Comparison of ENCODE assay signal across 17 cellular contexts in genomic region chr2:19176172-19176852, GRCh38.
DNase-seq lines count a peak whose midpoint lies in the region; ATAC-seq and TF ChIP-seq lines count a peak whose summit lies in the region.
"Had no signal": no experiment of that assay in that cellular context is flagged by ENCODE, and none has a peak within 500 bp of the region (broad histone marks: within the 10 kb centered on the region; RNA-seq: fewer than 3 reads in every experiment).

No MANE protein-coding gene starts in this region.

- H3K4me3 Mint-ChIP-seq in activated CD4-positive, alpha-beta memory T cell treated with anti-CD3 and anti-CD28 coated beads for 36 hours, result no peak overlapping the region

- ATAC-seq in left lung, result peak; percentile 54
- no peak for ATAC-seq in GM19328 (IDR thresholded peaks at IDR 0.05; ENCODE audit: unreplicated experiment)

- no peak for TF ChIP-seq POLR2A in esophagus squamous epithelium (IDR thresholded peaks at IDR 0.05)

- H4K20me1 ChIP-seq in GM23248 (ENCODE audit: insufficient read depth), result no peaks in the 10 kb centered on the region

- no peaks in the 10 kb centered on the region for H3K79me2 ChIP-seq in GM23248 (ENCODE audit: insufficient read depth)

- H3K9me3 ChIP-seq in GM23248 (ENCODE audit: low read depth) (no peaks in the 10 kb centered on the region), left lung (peaks cover 0 to 9% of the 10 kb centered on the region in 2 donors), skeletal muscle satellite cell (replicated peaks; ENCODE audit: low read length) (no peaks in the 10 kb centered on the region), esophagus squamous epithelium (no peaks in the 10 kb centered on the region)
- H3K9me3 ChIP-seq: HAP-1 had no signal

- H3K4me1 Mint-ChIP-seq in activated CD4-positive, alpha-beta memory T cell treated with anti-CD3 and anti-CD28 coated beads for 36 hours (ENCODE audit: low read depth), result no peaks in the 10 kb centered on the region

- peaks cover 18% of the 10 kb centered on the region for H3K4me1 ChIP-seq in GM23248 (ENCODE audit: insufficient read depth)
- H3K4me1 ChIP-seq in left lung, result no peaks in the 10 kb centered on the region
- peaks cover 21% of the 10 kb centered on the region for H3K4me1 ChIP-seq in skeletal muscle satellite cell (ENCODE audit: control insufficient read depth, insufficient read depth, low read length)
- no peaks in the 10 kb centered on the region for H3K4me1 ChIP-seq in esophagus squamous epithelium
- H3K4me1 ChIP-seq: HAP-1 had no signal

- H3K9ac ChIP-seq in GM23248 (no peak overlapping the region), skeletal muscle satellite cell (ENCODE audit: low read depth, low read length) (no peak overlapping the region)

- DNase-seq in GM23248, result peak; percentile 35
- peak; percentile 49 for DNase-seq in NCI-H524 treated with DMSO at 0.1 percent for 48 hours (lab: John Stamatoyannopoulos, UW)
- no peak for DNase-seq in left lung
- no peak for DNase-seq in DMS153 (lab: John Stamatoyannopoulos, UW)
- DNase-seq in esophagus squamous epithelium (lab: John Stamatoyannopoulos, UW), result no peak
- no peak for DNase-seq in activated CD4-positive, alpha-beta memory T cell treated with anti-CD3 and anti-CD28 coated beads for 36 hours
- DNase-seq: DMS79 treated with DMSO at 0.1 percent for 48 hours, Kasumi-1, MM.1S, NCI-H1092 treated with DMSO at 0.1 percent for 48 hours, NCI-H2081 treated with DMSO at 0.1 percent for 48 hours, NCI-H774, SHP77 treated with DMSO at 0.1 percent for 48 hours had no signal

- H3K27ac ChIP-seq in GM23248 (no peak overlapping the region), left lung (no peak overlapping the region), esophagus squamous epithelium (no peak overlapping the region)
- H3K27ac ChIP-seq: C4-2B had no signal

- H2AFZ ChIP-seq in GM23248, result no peak overlapping the region

- TF ChIP-seq CTCF in left lung (IDR thresholded peaks at IDR 0.05), result no peak
- no peak for TF ChIP-seq CTCF in esophagus squamous epithelium (IDR thresholded peaks at IDR 0.05)

- H3K36me3 Mint-ChIP-seq in activated CD4-positive, alpha-beta memory T cell treated with anti-CD3 and anti-CD28 coated beads for 36 hours, result no peaks in the 10 kb centered on the region

- in situ Hi-C loops in GM23248 (cut with MboI), result no loop called here

- no peak overlapping the region for H3K4me2 ChIP-seq in GM23248 (ENCODE audit: unreplicated experiment)
- peak overlapping the region; percentile 42 for H3K4me2 ChIP-seq in skeletal muscle satellite cell (ENCODE audit: low read length)

- H3K4me3 ChIP-seq in GM23248 (no peak overlapping the region), left lung (no peak overlapping the region), skeletal muscle satellite cell (ENCODE audit: low read length) (peak overlapping the region; percentile 5), esophagus squamous epithelium (no peak overlapping the region)
- H3K4me3 ChIP-seq: HAP-1 had no signal

- no peaks in the 10 kb centered on the region for H3K27me3 Mint-ChIP-seq in activated CD4-positive, alpha-beta memory T cell treated with anti-CD3 and anti-CD28 coated beads for 36 hours

- no peak overlapping the region for H3K27ac Mint-ChIP-seq in activated CD4-positive, alpha-beta memory T cell treated with anti-CD3 and anti-CD28 coated beads for 36 hours

- 0 out of 2 replicates have a peak, but pooled peaks cover 16% of the 10 kb centered on the region for H3F3A ChIP-seq in GM23248 (ENCODE audit: insufficient read depth)

- WGBS in GM23248 (ENCODE audit: low coverage in 1 of 2, low lambda C conversion rate in 2 of 2, missing lambda C conversion rate in 2 of 2), 2 experiments, result 53% methylated on average over 3 of the region's 3 CpGs
- 71 to 90% methylated on average over 3 of the region's 3 CpGs for WGBS in esophagus squamous epithelium, 2 donors

- peaks cover 9% of the 10 kb centered on the region for H3K9me3 Mint-ChIP-seq in activated CD4-positive, alpha-beta memory T cell treated with anti-CD3 and anti-CD28 coated beads for 36 hours

- no peaks in the 10 kb centered on the region for H3K36me3 ChIP-seq in GM23248 (ENCODE audit: low read depth)
- no peaks in the 10 kb centered on the region for H3K36me3 ChIP-seq in left lung
- no peaks in the 10 kb centered on the region for H3K36me3 ChIP-seq in skeletal muscle satellite cell (ENCODE audit: insufficient read depth, low read length)
- no peaks in the 10 kb centered on the region for H3K36me3 ChIP-seq in esophagus squamous epithelium
- H3K36me3 ChIP-seq: HAP-1 had no signal

- POLR2A ChIA-PET in activated CD4-positive, alpha-beta memory T cell treated with anti-CD3 and anti-CD28 coated beads for 36 hours (lab: Charles Lee), result no interaction called here

- intact Hi-C loops in left lung (cut with DNase I) (no loop called here), esophagus squamous epithelium (cut with DNase I) (no loop called here)
- intact Hi-C loops in activated CD4-positive, alpha-beta memory T cell treated with anti-CD3 and anti-CD28 coated beads for 36 hours (cut with micrococcal nuclease), result no loop called here

- no peaks in the 10 kb centered on the region for H3K9me2 ChIP-seq in GM23248 (ENCODE audit: insufficient read depth)

- CTCF ChIA-PET in activated CD4-positive, alpha-beta memory T cell treated with anti-CD3 and anti-CD28 coated beads for 36 hours (lab: Charles Lee), result no interaction called here

- no peaks in the 10 kb centered on the region for H3K27me3 ChIP-seq in GM23248 (replicated peaks; ENCODE audit: insufficient read depth)
- H3K27me3 ChIP-seq in left lung, result no peaks in the 10 kb centered on the region
- no peaks in the 10 kb centered on the region for H3K27me3 ChIP-seq in skeletal muscle satellite cell (ENCODE audit: control insufficient read depth, insufficient read depth, low read length)
- no peaks in the 10 kb centered on the region for H3K27me3 ChIP-seq in esophagus squamous epithelium

Comparison
In these comparisons a context has a peak if more than half of its experiments do, and no peak if none do; other contexts are left out.
1. DNase-seq: peak in GM23248 (single experiment) and NCI-H524 treated with DMSO at 0.1 percent for 48 hours (single experiment); none in left lung (0 of 2), DMS153 (single experiment), esophagus squamous epithelium (single experiment) and activated CD4-positive, alpha-beta memory T cell treated with anti-CD3 and anti-CD28 coated beads for 36 hours (single experiment).